In genomic region chr15:90930861-90931629, GRCh38 we compare ENCODE assay signal across 8 cellular contexts. TPM values are rescaled to one million over a fixed set of nuclear protein-coding genes. Genes with fewer than 3 reads are reported as not detected.
A peak's percentile ranks its signal among the peaks of the same experiment; 100 is the strongest.
DNase-seq lines count a peak whose midpoint lies in the region; ATAC-seq, FAIRE-seq and TF ChIP-seq lines count a peak whose summit lies in the region.

No MANE protein-coding gene starts in this region.

- H3K4me3 ChIP-seq in esophagus muscularis mucosa, result peak overlapping the region; percentile 63 to 89 (median 68)
- peak overlapping the region in 1 of 2 donors; percentile 57 for H3K4me3 ChIP-seq in small intestine (ENCODE audit: low read depth in 1 of 2, low read length in 2 of 2)

- H3K9me3 ChIP-seq in esophagus muscularis mucosa (no peaks in the 10 kb centered on the region), small intestine (ENCODE audit: control insufficient read depth, low read depth) (no peaks in the 10 kb centered on the region)

- 67% methylated on average over 15 of the region's 15 CpGs for WGBS in esophagus muscularis mucosa
- 57 to 61% (median 60%) methylated on average over 15 of the region's 15 CpGs for WGBS in small intestine, 3 donors

- H3K27me3 ChIP-seq in esophagus muscularis mucosa (no peaks in the 10 kb centered on the region), small intestine (ENCODE audit: control insufficient read depth in 2 of 2, insufficient read depth in 2 of 2, low read length in 2 of 2) (no peaks in the 10 kb centered on the region)

- POLR2A ChIA-PET in RWPE1 (lab: Yijun Ruan, JAX; ENCODE audit: low non-redundant PET), result no interaction called here

- no peak for TF ChIP-seq EP300 in esophagus muscularis mucosa (IDR thresholded peaks at IDR 0.05)

- DNase-seq in NCI-H2227 (lab: John Stamatoyannopoulos, UW; ENCODE audit: unreplicated experiment), result peak; percentile 15
- DNase-seq in NCI-H2227 treated with DMSO at 0.1 percent for 48 hours (lab: John Stamatoyannopoulos, UW), result no peak
- DNase-seq in RWPE1 (ENCODE audit: low spot score), result peak; percentile 17
- no peak for DNase-seq in esophagus muscularis mucosa (ENCODE audit: extremely low spot score)
- DNase-seq in small intestine, result no peak
- no peak for DNase-seq in NOMO-1 treated with DMSO at 0.1 percent for 48 hours (lab: John Stamatoyannopoulos, UW; ENCODE audit: unreplicated experiment)

- H3K4me1 ChIP-seq in esophagus muscularis mucosa (peaks cover 34 to 63% (median 55%) of the 10 kb centered on the region in 4 donors), small intestine (ENCODE audit: control insufficient read depth in 2 of 2, insufficient read depth in 1 of 2, low read depth in 1 of 2, low read length in 1 of 2) (peaks cover 4 to 12% of the 10 kb centered on the region in 2 donors)

- TF ChIP-seq CTCF in RWPE1 (conservative IDR thresholded peaks at IDR 0.05; ENCODE audit: low read depth), result no peak
- TF ChIP-seq CTCF in esophagus muscularis mucosa (IDR thresholded peaks at IDR 0.05), result no peak

- H3K36me3 ChIP-seq in esophagus muscularis mucosa (no peaks in the 10 kb centered on the region), small intestine (ENCODE audit: control insufficient read depth in 2 of 2, insufficient read depth in 2 of 2, low read length in 2 of 2) (no peaks in the 10 kb centered on the region)

- intact Hi-C loops in esophagus muscularis mucosa (cut with DNase I), result no loop called here

- ATAC-seq in GM21825 (IDR thresholded peaks at IDR 0.05; ENCODE audit: unreplicated experiment), result no peak
- no peak for ATAC-seq in HG02610 (IDR thresholded peaks at IDR 0.05; ENCODE audit: unreplicated experiment)

- TF ChIP-seq POLR2A in esophagus muscularis mucosa (IDR thresholded peaks at IDR 0.05; ENCODE audit: low read depth), result no peak

- H3K27ac ChIP-seq in RWPE1 (peak overlapping the region; percentile 90), esophagus muscularis mucosa (replicated peaks in 1 of 4) (peak overlapping the region; percentile 86 to 94 (median 88)), small intestine (ENCODE audit: low read depth in 1 of 2, low read length in 1 of 2) (peak overlapping the region; percentile 91 to 97)

- FAIRE-seq in small intestine (lab: Jason Lieb, UNC), result no peak

- CTCF ChIA-PET in RWPE1 (lab: Yijun Ruan, JAX), result interaction anchor here (0.6 to 1.5 kb wide), 9 partner anchors 8 to 1516 kb away, joined by 3 to 5 read pairs (median 3); no protein-coding TSS in a partner anchor

RNA-seq across cellular contexts. Expression of gene HDDC3, which starts 1.3 kb away (rescaled TPM):
- total RNA-seq in esophagus muscularis mucosa, result 1 to 10 TPM; 5.1 to 7.9 (median 6.0) TPM
- 10 to 100 TPM; 21.8 to 33.0 (median 32.7) TPM for polyA plus RNA-seq in small intestine

RNA-seq across cellular contexts. Expression of gene UNC45A, which starts 4.0 kb away (rescaled TPM):
- total RNA-seq in esophagus muscularis mucosa, result 100 to 1,000 TPM in 1 of 4 donors, 10 to 100 TPM in 3; 88.6 to 113 (median 93.2) TPM
- polyA plus RNA-seq in small intestine, result 10 to 100 TPM; 37.7 to 65.1 (median 49.7) TPM

RNA-seq across cellular contexts. Expression of gene RCCD1, which starts 23.6 kb away (rescaled TPM):
- 10 to 100 TPM in 1 of 4 donors, 1 to 10 TPM in 3; 5.3 to 12.7 (median 9.2) TPM for total RNA-seq in esophagus muscularis mucosa
- 10 to 100 TPM in 1 of 3 donors, 1 to 10 TPM in 2; 4.9 to 13.2 (median 6.3) TPM for polyA plus RNA-seq in small intestine

RNA-seq across cellular contexts. Expression of gene MAN2A2, which starts 27.9 kb away (rescaled TPM):
- 10 to 100 TPM; 27.0 to 80.9 (median 31.7) TPM for total RNA-seq in esophagus muscularis mucosa
- polyA plus RNA-seq in small intestine, result 10 to 100 TPM; 15.1 to 22.8 (median 22.6) TPM

RNA-seq across cellular contexts. Expression of gene FES, which starts 46.7 kb away (rescaled TPM):
- total RNA-seq in esophagus muscularis mucosa, result 10 to 100 TPM; 26.1 to 41.9 (median 34.0) TPM
- polyA plus RNA-seq in small intestine, result 10 to 100 TPM in 1 of 3 donors, 1 to 10 TPM in 1, under 1 TPM in 1; 0.89 to 17.2 (median 4.6) TPM

Comparison
In these comparisons a context has a peak if more than half of its experiments do, and no peak if none do; other contexts are left out.
1. DNase-seq: peak in NCI-H2227 (single experiment) and RWPE1 (single experiment); none in NCI-H2227 treated with DMSO at 0.1 percent for 48 hours (single experiment), esophagus muscularis mucosa (single experiment), small intestine (single experiment) and NOMO-1 treated with DMSO at 0.1 percent for 48 hours (single experiment).
2. Peak in every context shown above with its lines, with median percentiles within 50 percentile points of each other: H3K27ac ChIP-seq.